Comparison of ENCODE assay signal across 24 cellular contexts in the genomic region with DNA sequence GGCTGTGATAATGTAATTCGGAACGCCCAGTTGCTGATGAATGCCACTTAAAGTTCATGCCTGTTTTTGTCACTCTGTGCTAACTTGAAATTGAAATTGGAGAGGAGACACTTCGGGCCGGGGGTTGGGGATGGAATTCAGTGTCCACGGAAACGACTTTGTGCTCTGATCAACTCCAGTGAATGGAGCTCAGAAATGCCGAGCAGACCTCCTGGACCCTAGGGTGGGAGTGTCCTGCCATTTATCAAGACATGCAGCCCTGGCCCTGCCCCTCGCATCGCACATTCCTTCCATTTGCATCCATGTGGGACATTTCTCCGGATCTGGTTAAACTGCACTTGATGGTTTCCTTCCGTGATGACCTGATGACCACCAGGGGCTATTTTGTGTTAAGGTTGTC.
"Had no signal": no experiment of that assay in that cellular context is flagged by ENCODE, and none has a peak within 500 bp of the region (broad histone marks: within the 10 kb centered on the region; RNA-seq: fewer than 3 reads in every experiment).

No MANE protein-coding gene starts in this region.

- ATAC-seq: gastroesophageal sphincter; lower lobe of right lung; naive thymus-derived CD4-positive, alpha-beta T cell; pancreas; sciatic nerve; stimulated activated naive B cell treated with anti-CD40 and anti-IgM and Interleukin-4, amounts not matched to agents 10 μg/mL and 1 μg/mL and 100 μg/mL, for 72 hours; stimulated activated naive CD8-positive, alpha-beta T cell treated with anti-CD3 and anti-CD28 coated beads, Interleukin-15, amount 100 ng/mL, for 72 hours; upper lobe of right lung had no signal

- DNase-seq: effector memory CD4-positive, alpha-beta T cell; esophagus squamous epithelium; foreskin fibroblast; glutamatergic neuron; islet precursor cell; left ventricle myocardium inferior; lower lobe of right lung; mesenchymal stem cell; naive thymus-derived CD4-positive, alpha-beta T cell; nucleus accumbens; pancreas; spleen; stimulated activated CD4-positive, alpha-beta T cell treated with anti-CD3 and anti-CD28 coated beads, Interleukin-15, amount 100 ng/mL, for 24 hours; stimulated activated CD4-positive, alpha-beta T cell treated with anti-CD3 and anti-CD28 coated beads, Interleukin-1b, Interleukin-23, amount 100 ng/mL, for 48 hours; stimulated activated CD4-positive, alpha-beta T cell treated with anti-CD3 and anti-CD28 coated beads, Interleukin-4, amount 100 ng/mL, for 24 hours; stimulated activated naive B cell treated with anti-CD40 and anti-IgM and Interleukin-4, amounts not matched to agents 10 μg/mL and 1 μg/mL and 100 μg/mL, for 72 hours; stimulated activated naive CD8-positive, alpha-beta T cell treated with anti-CD3 and anti-CD28 coated beads, Interleukin-15, amount 100 ng/mL, for 72 hours; testis; upper lobe of right lung had no signal

- H3K4me3 Mint-ChIP-seq: naive thymus-derived CD4-positive, alpha-beta T cell; stimulated activated naive B cell treated with anti-CD40 and anti-IgM and Interleukin-4, amounts not matched to agents 10 μg/mL and 1 μg/mL and 100 μg/mL, for 72 hours; stimulated activated naive CD8-positive, alpha-beta T cell treated with anti-CD3 and anti-CD28 coated beads, Interleukin-15, amount 100 ng/mL, for 72 hours had no signal

- H3K27ac ChIP-seq: epithelial cell of prostate, esophagus squamous epithelium, gastroesophageal sphincter, left ventricle myocardium inferior, lower lobe of right lung, pancreas, spleen, testis, tibial nerve, upper lobe of right lung, vagina had no signal

- H3K27ac Mint-ChIP-seq: naive thymus-derived CD4-positive, alpha-beta T cell; stimulated activated naive CD8-positive, alpha-beta T cell treated with anti-CD3 and anti-CD28 coated beads, Interleukin-15, amount 100 ng/mL, for 72 hours had no signal

- H3K27me3 ChIP-seq: pancreas, testis, tibial nerve, vagina had no signal

- H3K36me3 ChIP-seq: esophagus squamous epithelium, gastroesophageal sphincter, left ventricle myocardium inferior, lower lobe of right lung, pancreas, spleen, tibial nerve, upper lobe of right lung, vagina had no signal

- H3K4me1 Mint-ChIP-seq: naive thymus-derived CD4-positive, alpha-beta T cell; stimulated activated naive B cell treated with anti-CD40 and anti-IgM and Interleukin-4, amounts not matched to agents 10 μg/mL and 1 μg/mL and 100 μg/mL, for 72 hours; stimulated activated naive CD8-positive, alpha-beta T cell treated with anti-CD3 and anti-CD28 coated beads, Interleukin-15, amount 100 ng/mL, for 72 hours had no signal

- H3K4me1 ChIP-seq: esophagus squamous epithelium, gastroesophageal sphincter, left ventricle myocardium inferior, lower lobe of right lung, pancreas, spleen, testis, tibial nerve, upper lobe of right lung, vagina had no signal

- H3K9me3 ChIP-seq: esophagus squamous epithelium, left ventricle myocardium inferior, lower lobe of right lung, pancreas, testis, upper lobe of right lung, vagina had no signal

- H3K9me3 Mint-ChIP-seq: stimulated activated naive CD8-positive, alpha-beta T cell treated with anti-CD3 and anti-CD28 coated beads, Interleukin-15, amount 100 ng/mL, for 72 hours had no signal

- H3K4me3 ChIP-seq: esophagus squamous epithelium, gastroesophageal sphincter, left ventricle myocardium inferior, lower lobe of right lung, pancreas, spleen, testis, tibial nerve, upper lobe of right lung, vagina had no signal

- H3K36me3 Mint-ChIP-seq: naive thymus-derived CD4-positive, alpha-beta T cell had no signal
